ENCODE assay signal across 8 cellular contexts in genomic region chr2:157441072-157441454, GRCh38. TPM values are rescaled to one million over a fixed set of nuclear protein-coding genes. Genes with fewer than 3 reads are reported as not detected.
A peak's percentile ranks its signal among the peaks of the same experiment; 100 is the strongest.
DNase-seq lines count a peak whose midpoint lies in the region; ATAC-seq and TF ChIP-seq lines count a peak whose summit lies in the region.

No MANE protein-coding gene starts in this region.

- no peaks in the 10 kb centered on the region for H3K36me3 ChIP-seq in mucosa of descending colon (ENCODE audit: low read depth)

- intact Hi-C loops in Right ventricle myocardium inferior (cut with DNase I), result no loop called here
- intact Hi-C loops in cardiac septum (cut with DNase I), result no loop called here
- intact Hi-C loops in mucosa of descending colon (cut with DNase I, micrococcal nuclease), result no loop called here

- no peaks in the 10 kb centered on the region for H3K9me3 ChIP-seq in mucosa of descending colon

- H3K36me3 Mint-ChIP-seq in T-helper 1 cell treated with Interleukin-12 subunit alpha and Interleukin-12 subunit beta and Interleukin-4 antibody, amounts not matched to agents 30 μg/mL and 1 μg/mL, for 36 hours (ENCODE audit: low read depth), result peaks cover 71% of the 10 kb centered on the region
- H3K36me3 Mint-ChIP-seq in HFFc6 (ENCODE audit: low read depth), result no peaks in the 10 kb centered on the region

- peak; percentile 70 for ATAC-seq in Right ventricle myocardium inferior
- ATAC-seq in HG03064 (IDR thresholded peaks at IDR 0.05; ENCODE audit: low read depth, unreplicated experiment), result peak; percentile 41
- ATAC-seq in mucosa of descending colon, result peak; percentile 44

- H3K4me3 ChIP-seq in mucosa of descending colon, result no peak overlapping the region

- TF ChIP-seq CTCF in mucosa of descending colon (IDR thresholded peaks at IDR 0.05), result no peak
- no peak for TF ChIP-seq CTCF in HFFc6 (IDR thresholded peaks at IDR 0.05)

- no peaks in the 10 kb centered on the region for H3K9me3 Mint-ChIP-seq in T-helper 1 cell treated with Interleukin-12 subunit alpha and Interleukin-12 subunit beta and Interleukin-4 antibody, amounts not matched to agents 30 μg/mL and 1 μg/mL, for 36 hours
- no peaks in the 10 kb centered on the region for H3K9me3 Mint-ChIP-seq in HFFc6

- DNase-seq in Right ventricle myocardium inferior (ENCODE audit: missing footprints) (no peak), cardiac septum (ENCODE audit: low spot score) (no peak), mucosa of descending colon (peak in 1 of 3 donors; percentile 52), HFFc6 (no peak), cerebellum (ENCODE audit: low spot score) (no peak), COLO829 (ENCODE audit: low spot score) (no peak)

- peaks cover 15% of the 10 kb centered on the region for H3K4me1 ChIP-seq in mucosa of descending colon (ENCODE audit: low read depth)

- H3K27ac Mint-ChIP-seq in T-helper 1 cell treated with Interleukin-12 subunit alpha and Interleukin-12 subunit beta and Interleukin-4 antibody, amounts not matched to agents 30 μg/mL and 1 μg/mL, for 36 hours, result peak overlapping the region; percentile 96
- no peak overlapping the region for H3K27ac Mint-ChIP-seq in HFFc6

- H3K4me1 Mint-ChIP-seq in T-helper 1 cell treated with Interleukin-12 subunit alpha and Interleukin-12 subunit beta and Interleukin-4 antibody, amounts not matched to agents 30 μg/mL and 1 μg/mL, for 36 hours (ENCODE audit: low read depth), result peaks cover 20% of the 10 kb centered on the region
- no peaks in the 10 kb centered on the region for H3K4me1 Mint-ChIP-seq in HFFc6 (ENCODE audit: low read depth)

- H3K27me3 Mint-ChIP-seq in T-helper 1 cell treated with Interleukin-12 subunit alpha and Interleukin-12 subunit beta and Interleukin-4 antibody, amounts not matched to agents 30 μg/mL and 1 μg/mL, for 36 hours (ENCODE audit: low read depth), result no peaks in the 10 kb centered on the region
- H3K27me3 Mint-ChIP-seq in HFFc6 (ENCODE audit: insufficient read depth), result peaks cover 3% of the 10 kb centered on the region; the same call in 1 of the 2 replicates

- peak overlapping the region; percentile 97 for H3K4me3 Mint-ChIP-seq in T-helper 1 cell treated with Interleukin-12 subunit alpha and Interleukin-12 subunit beta and Interleukin-4 antibody, amounts not matched to agents 30 μg/mL and 1 μg/mL, for 36 hours
- no peak overlapping the region for H3K4me3 Mint-ChIP-seq in HFFc6

RNA-seq across cellular contexts. Expression of gene CYTIP, which starts 2.8 kb away (rescaled TPM):
- total RNA-seq in Right ventricle myocardium inferior, result 1.7 TPM
- 2.5 TPM for total RNA-seq in cardiac septum
- total RNA-seq in mucosa of descending colon, result 10 to 100 TPM in 1 of 3 donors, 1 to 10 TPM in 2; 4.7 to 11.5 (median 5.8) TPM
- total RNA-seq in HFFc6 (2021; fragmentation: NEBNext Ultra II Directional; extraction: Animal tissue kit (Norgen Biotek cat#: 25700)), result not detected
- total RNA-seq in cerebellum, result 0.27 TPM
